ENCODE assay signal across 9 cellular contexts in the genomic region with DNA sequence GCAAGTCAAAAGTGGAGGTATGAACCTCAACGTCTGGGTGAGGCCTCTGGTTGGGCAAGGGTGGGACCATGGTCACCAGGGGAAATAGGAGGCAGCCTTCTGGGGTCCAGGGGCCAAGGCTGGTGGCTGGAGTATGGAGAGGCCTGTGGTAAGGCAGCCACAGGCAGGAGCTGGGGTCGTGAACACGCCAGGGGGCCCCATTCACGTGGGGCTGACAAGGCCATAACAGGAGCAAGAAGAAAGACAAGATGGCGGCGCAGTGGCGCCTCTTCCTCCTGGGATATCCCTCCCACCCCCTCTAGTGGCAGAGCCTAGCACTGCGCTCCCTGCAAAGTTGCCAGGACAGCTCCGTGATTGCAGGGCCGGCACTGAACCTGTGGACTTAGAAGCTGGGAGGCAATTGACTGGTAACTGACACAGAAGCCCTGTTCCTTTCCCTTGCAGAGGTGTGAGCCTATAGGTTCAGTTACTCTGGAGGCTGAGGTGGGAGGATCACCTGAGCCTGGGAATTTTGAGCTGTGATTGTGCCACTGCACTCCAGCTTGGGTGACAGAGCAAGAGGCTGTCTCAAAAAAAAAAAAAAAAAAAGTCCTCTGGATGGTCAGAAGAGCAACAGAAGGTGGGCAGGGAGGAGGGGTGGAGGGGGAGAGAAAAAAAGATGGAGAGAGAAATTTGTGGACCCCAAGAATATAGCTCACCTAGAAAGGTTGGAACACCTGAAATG. TPM values are rescaled to one million over a fixed set of nuclear protein-coding genes. Genes with fewer than 3 reads are reported as not detected.
DNase-seq lines count a peak whose midpoint lies in the region; ATAC-seq, FAIRE-seq and TF ChIP-seq lines count a peak whose summit lies in the region.
"Had no signal": no experiment of that assay in that cellular context is flagged by ENCODE, and none has a peak within 500 bp of the region (broad histone marks: within the 10 kb centered on the region; RNA-seq: fewer than 3 reads in every experiment).

No MANE protein-coding gene starts in this region.

- H3K4me1 ChIP-seq in PC-9 (replicated peaks; ENCODE audit: insufficient read depth) (no peaks in the 10 kb centered on the region), testis (no peaks in the 10 kb centered on the region)

- no peak overlapping the region for H2AFZ ChIP-seq in PC-9

- H3K4me2 ChIP-seq in PC-9: no peak overlapping the region

- no peaks in the 10 kb centered on the region for H3K36me3 ChIP-seq in PC-9 (ENCODE audit: low read depth)
- no peaks in the 10 kb centered on the region for H3K36me3 ChIP-seq in testis (ENCODE audit: low read depth, missing control alignments)

- H3K79me2 ChIP-seq in PC-9 (ENCODE audit: low read depth): no peaks in the 10 kb centered on the region

- H3K9me3 ChIP-seq in PC-9 (ENCODE audit: insufficient read depth, low read depth) (no peaks in the 10 kb centered on the region), testis (no peaks in the 10 kb centered on the region)

- H3K27me3 ChIP-seq in PC-9 (ENCODE audit: insufficient read depth, low read depth) (no peaks in the 10 kb centered on the region), testis (no peaks in the 10 kb centered on the region)

- BruUV-seq in PC-9 (replicated peaks; lab: Mats Ljungman, UMichigan): no TSS peak

- H3K27ac ChIP-seq in PC-9: no peak overlapping the region
- H3K27ac ChIP-seq in testis: no peak overlapping the region

- TF ChIP-seq POLR2A in testis (IDR thresholded peaks at IDR 0.05): no peak

- intact Hi-C loops in PC-9 (cut with micrococcal nuclease; ENCODE audit: unreplicated experiment): loop anchor here (1.0 to 10.0 kb wide), 4 partner anchors 99 to 618 kb away; no protein-coding TSS in a partner anchor
- intact Hi-C loops in testis (cut with DNase I; ENCODE audit: low total_unique reads): loop anchor here (10.0 kb wide), 1 partner anchor 102 kb away; no protein-coding TSS in a partner anchor

- CTCF ChIA-PET in PC-9 (lab: Charles Lee): interaction anchor here (0.6 to 2.8 kb wide), 12 partner anchors 11 to 833 kb away, joined by 3 to 87 read pairs (median 6); no protein-coding TSS in a partner anchor

- H3F3A ChIP-seq in PC-9 (ENCODE audit: insufficient read depth, low read depth): 0 out of 2 replicates have a peak, but pooled peaks cover 4% of the 10 kb centered on the region

- DNase-seq in DMS114 treated with DMSO at 0.1 percent for 48 hours (lab: John Stamatoyannopoulos, UW; ENCODE audit: unreplicated experiment): peak; percentile 65
- peak; percentile 44 for DNase-seq in HTR-8/SVneo (ENCODE audit: insufficient read length, low spot score)
- DNase-seq in PC-9: peak; percentile 56 to 82
- DNase-seq in activated T-helper 1 cell treated with anti-CD3 and anti-CD28 coated beads, Interleukin-2, amount 50 U/mL, for 16 hours (ENCODE audit: low read depth in 1 of 2, low spot score in 1 of 2): peak; percentile 35 to 38
- DNase-seq in fibroblast of the aortic adventitia (ENCODE audit: low read depth): peak; percentile 66
- peak; percentile 27 for DNase-seq in non-pigmented ciliary epithelial cell (ENCODE audit: low read depth)
- DNase-seq in testis: peak; percentile 94

- POLR2A ChIA-PET in PC-9 (lab: Charles Lee; ENCODE audit: unreplicated experiment): no interaction called here

- no peaks in the 10 kb centered on the region for H4K20me1 ChIP-seq in PC-9 (ENCODE audit: insufficient read depth)

- H3K4me3 ChIP-seq in PC-9: no peak overlapping the region
- H3K4me3 ChIP-seq in fibroblast of the aortic adventitia (ENCODE audit: low read depth, low read length): no peak overlapping the region
- H3K4me3 ChIP-seq in testis: no peak overlapping the region

- no peak for FAIRE-seq in HTR-8/SVneo (lab: Jason Lieb, UNC)

- TF ChIP-seq CTCF in PC-9 (conservative IDR thresholded peaks at IDR 0.05) (peak; percentile 89), fibroblast of the aortic adventitia (IDR thresholded peaks at IDR 0.05; ENCODE audit: insufficient read depth, low read length) (peak; percentile 87), testis (IDR thresholded peaks at IDR 0.05) (peak; percentile 68 to 87 (median 79))

- no peaks in the 10 kb centered on the region for H3K9me2 ChIP-seq in PC-9 (ENCODE audit: insufficient read depth)

- ATAC-seq in HG03108 (IDR thresholded peaks at IDR 0.05; ENCODE audit: unreplicated experiment): no peak

- WGBS in testis, 2 donors: 4 to 27% methylated on average over 8 to 10 of the region's 10 CpGs

RNA-seq across cellular contexts. Expression of gene EDDM13, which starts 19.7 kb away (rescaled TPM):
- total RNA-seq in PC-9 (2021) (not detected in 2 replicates), fibroblast of the aortic adventitia (ENCODE audit: low replicate concordance) (not detected in 2 replicates), testis (under 1 TPM in 1 of 2 donors, not detected in 1; 0.79 TPM)
- 1.8 TPM for polyA plus RNA-seq in testis (ENCODE audit: insufficient read depth, low read depth, low replicate concordance)

RNA-seq across cellular contexts. Expression of gene ZSCAN5C, which starts 50.8 kb away (rescaled TPM):
- total RNA-seq in PC-9 (2021) (not detected in 2 replicates), fibroblast of the aortic adventitia (ENCODE audit: low replicate concordance) (not detected in 2 replicates), testis (under 1 TPM; 0.19 to 0.31 TPM)
- polyA plus RNA-seq in testis (ENCODE audit: insufficient read depth, low read depth, low replicate concordance): not detected
- polyA plus RNA-seq: adipose tissue had no signal

RNA-seq across cellular contexts. Expression of gene ZSCAN5B, which starts 55.3 kb away (rescaled TPM):
- total RNA-seq in PC-9 (2021): not detected in 2 replicates
- 0.09 TPM in 1 of 2 replicates, not detected in the other for total RNA-seq in fibroblast of the aortic adventitia (ENCODE audit: low replicate concordance)
- total RNA-seq in testis: 1 to 10 TPM; 4.0 to 5.8 TPM
- 3.0 TPM for polyA plus RNA-seq in testis (ENCODE audit: insufficient read depth, low read depth, low replicate concordance)

Comparison
In these comparisons a context has a peak if more than half of its experiments do, and no peak if none do; other contexts are left out.
1. DNase-seq: peak in every context shown above with its lines; median percentile 94 in testis; 69 in PC-9; 66 in fibroblast of the aortic adventitia; 65 in DMS114 treated with DMSO at 0.1 percent for 48 hours; 44 in HTR-8/SVneo; 36 in activated T-helper 1 cell treated with anti-CD3 and anti-CD28 coated beads, Interleukin-2, amount 50 U/mL, for 16 hours; 27 in non-pigmented ciliary epithelial cell.